8 cellular contexts compared by ENCODE assay signal in genomic region chr7:45001138-45001694, GRCh38. TPM values are rescaled to one million over a fixed set of nuclear protein-coding genes. Genes with fewer than 3 reads are reported as not detected.
DNase-seq lines count a peak whose midpoint lies in the region; ATAC-seq and TF ChIP-seq lines count a peak whose summit lies in the region.

No MANE protein-coding gene starts in this region.

- H3K4ac ChIP-seq in mesendoderm (ENCODE audit: low read depth, low read length): no peak overlapping the region

- intact Hi-C loops in cardiac septum (cut with DNase I): no loop called here

- H3K27me3 Mint-ChIP-seq in T-helper 17 cell (no peaks in the 10 kb centered on the region), brain (no peaks in the 10 kb centered on the region)

- H3K4me2 ChIP-seq in mesendoderm (ENCODE audit: low read length): peak overlapping the region; percentile 55

- no peak overlapping the region for H3K18ac ChIP-seq in mesendoderm (ENCODE audit: low read length)

- no peak for TF ChIP-seq CTCF in cardiac muscle cell (IDR thresholded peaks at IDR 0.05; ENCODE audit: low read depth, low read length)
- TF ChIP-seq CTCF in brain (conservative IDR thresholded peaks at IDR 0.05): no peak

- no peak overlapping the region for H3K23ac ChIP-seq in mesendoderm (ENCODE audit: low read length)

- H3K56ac ChIP-seq in mesendoderm (ENCODE audit: low read length): peak overlapping the region; percentile 12

- H3K4me1 ChIP-seq in cardiac muscle cell (ENCODE audit: low read depth) (peaks cover 7% of the 10 kb centered on the region), mesendoderm (ENCODE audit: control insufficient read depth, low read depth, low read length) (peaks cover 3% of the 10 kb centered on the region)

- peak; percentile 15 for ATAC-seq in HG03045 (IDR thresholded peaks at IDR 0.05; ENCODE audit: unreplicated experiment)
- ATAC-seq in T-helper 17 cell: peak; percentile 46

- peaks cover 30% of the 10 kb centered on the region for H3K79me2 ChIP-seq in mesendoderm (ENCODE audit: control insufficient read depth, insufficient read depth, low read length)

- H4K5ac ChIP-seq in mesendoderm (ENCODE audit: low read length): no peak overlapping the region

- H3K9me3 ChIP-seq in cardiac muscle cell (ENCODE audit: low read depth) (no peaks in the 10 kb centered on the region), T-helper 17 cell (ENCODE audit: control insufficient read depth, low read length, poor library complexity, severe bottlenecking) (no peaks in the 10 kb centered on the region)

- H3K79me1 ChIP-seq in mesendoderm (ENCODE audit: low read length): peaks cover 18% of the 10 kb centered on the region

- H3K4me1 Mint-ChIP-seq in T-helper 17 cell (peaks cover 46% of the 10 kb centered on the region), brain (peaks cover 33% of the 10 kb centered on the region)

- H3K27me3 ChIP-seq in cardiac muscle cell (no peaks in the 10 kb centered on the region), mesendoderm (ENCODE audit: insufficient read depth, low read length, poor library complexity) (no peaks in the 10 kb centered on the region)

- no CpG with 5 or more reads among the region's 10 CpGs for WGBS in mesendoderm (ENCODE audit: extremely low coverage, insufficient coverage, low lambda C conversion rate)

- H3K36me3 ChIP-seq in cardiac muscle cell (no peaks in the 10 kb centered on the region), mesendoderm (ENCODE audit: control insufficient read depth, insufficient read depth, low read length) (no peaks in the 10 kb centered on the region)

- H3K36me3 Mint-ChIP-seq in T-helper 17 cell (ENCODE audit: low read depth): peaks cover 3% of the 10 kb centered on the region
- H3K36me3 Mint-ChIP-seq in brain: peaks cover 7% of the 10 kb centered on the region

- peak overlapping the region; percentile 99 for H3K27ac Mint-ChIP-seq in T-helper 17 cell
- H3K27ac Mint-ChIP-seq in brain: peak overlapping the region; percentile 41 to 95 (median 71)

- peak overlapping the region; percentile 90 for H3K27ac ChIP-seq in cardiac muscle cell
- no peak overlapping the region for H3K27ac ChIP-seq in mesendoderm (ENCODE audit: low read depth, low read length)
- H3K27ac ChIP-seq in substantia nigra (ENCODE audit: low read depth, low read length, poor library complexity, severe bottlenecking): peak overlapping the region; percentile 14

- peak overlapping the region; percentile 96 for H3K4me3 Mint-ChIP-seq in T-helper 17 cell
- H3K4me3 Mint-ChIP-seq in brain: peak overlapping the region; percentile 88 to 95 (median 89)

- H3K4me3 ChIP-seq in cardiac muscle cell (peak overlapping the region; percentile 63), mesendoderm (ENCODE audit: low read length) (no peak overlapping the region)

- H3K9ac ChIP-seq in mesendoderm (ENCODE audit: low read length): peak overlapping the region; percentile 74

- no peak overlapping the region for H2AK5ac ChIP-seq in mesendoderm (ENCODE audit: low read length)

- no peak overlapping the region for H2BK15ac ChIP-seq in mesendoderm (replicated peaks; ENCODE audit: low read depth)

- H2BK5ac ChIP-seq in mesendoderm (ENCODE audit: low read length): no peak overlapping the region

- no peak overlapping the region for H2BK120ac ChIP-seq in mesendoderm (ENCODE audit: low read depth, low read length)

- DNase-seq in cardiac muscle cell (ENCODE audit: low read depth in 1 of 2, low spot score in 1 of 2) (no peak), cardiac septum (ENCODE audit: low spot score) (no peak), T-helper 17 cell (peak in 2 of 3 donors; percentile 29 to 58), mesendoderm (peak; percentile 67), substantia nigra (lab: John Stamatoyannopoulos, UW) (peak in 3 of 49 donors; percentile 4 to 30 (median 7)), EL (no peak)

- H4K8ac ChIP-seq in mesendoderm (ENCODE audit: low read depth, low read length): no peak overlapping the region

- peaks cover 0 to 3% (median 0%) of the 10 kb centered on the region in 5 experiments for H3K9me3 Mint-ChIP-seq in brain

RNA-seq across cellular contexts. Expression of gene CCM2, which starts 1.2 kb away (rescaled TPM):
- total RNA-seq in cardiac muscle cell (38.3 and 44.9 TPM in 2 replicates), cardiac septum (35.3 TPM), T-helper 17 cell (10 to 100 TPM; 77.4 to 83.0 TPM)
- polyA plus RNA-seq in cardiac muscle cell (59.2 and 65.7 TPM in 2 replicates), brain (ENCODE audit: insufficient read depth, low read depth, low replicate concordance) (75.0 TPM)
- 20.7 TPM for polyA plus RNA-seq in mesendoderm (2013, experiment 1 of 2)
- 20.4 TPM for polyA plus RNA-seq in mesendoderm (2013, experiment 2 of 2)

RNA-seq across cellular contexts. Expression of gene MYO1G, which starts 22.4 kb away (rescaled TPM):
- 0.21 and 0.25 TPM in 2 replicates for total RNA-seq in cardiac muscle cell
- polyA plus RNA-seq in cardiac muscle cell: 0.20 and 0.78 TPM in 2 replicates
- 2.4 TPM for total RNA-seq in cardiac septum
- total RNA-seq in T-helper 17 cell: 100 to 1,000 TPM; 245 to 291 TPM
- polyA plus RNA-seq in brain (ENCODE audit: insufficient read depth, low read depth, low replicate concordance): 0.17 TPM
- 0.04 TPM for polyA plus RNA-seq in mesendoderm (2013, experiment 1 of 2)
- polyA plus RNA-seq in mesendoderm (2013, experiment 2 of 2): 0.04 TPM

Comparison
In these comparisons a context has a peak if more than half of its experiments do, and no peak if none do; other contexts are left out.
1. DNase-seq: peak in T-helper 17 cell (2 of 3) and mesendoderm (single experiment); none in cardiac muscle cell (0 of 2), cardiac septum (single experiment) and EL (single experiment).
2. RNA of gene MYO1G, which starts 22.4 kb away (total RNA-seq): 245 to 291 TPM in T-helper 17 cell; 2.4 TPM in cardiac septum (single experiment) and 0.21 to 0.25 TPM in cardiac muscle cell; every median in the first group is over 10 times any median in the second.